Comparison of ENCODE assay signal across 10 cellular contexts in genomic region chr19:5950744-5951143, GRCh38. TPM values are rescaled to one million over a fixed set of nuclear protein-coding genes. Genes with fewer than 3 reads are reported as not detected.
DNase-seq lines count a peak whose midpoint lies in the region; ATAC-seq and TF ChIP-seq lines count a peak whose summit lies in the region.
"Had no signal": no experiment of that assay in that cellular context is flagged by ENCODE, and none has a peak within 500 bp of the region (broad histone marks: within the 10 kb centered on the region; RNA-seq: fewer than 3 reads in every experiment).

No MANE protein-coding gene starts in this region.

- peaks cover 53% of the 10 kb centered on the region for H3K4me1 ChIP-seq in cardiac muscle cell (ENCODE audit: low read depth)
- peaks cover 63% of the 10 kb centered on the region for H3K4me1 ChIP-seq in iPS-20b (ENCODE audit: insufficient read depth, low read length)
- peaks cover 96% of the 10 kb centered on the region for H3K4me1 ChIP-seq in stomach smooth muscle (ENCODE audit: control insufficient read depth, insufficient read depth, low read length)

- H3K27me3 ChIP-seq in cardiac muscle cell (no peaks in the 10 kb centered on the region), iPS-20b (ENCODE audit: insufficient read depth, low read length) (no peaks in the 10 kb centered on the region), stomach smooth muscle (ENCODE audit: control insufficient read depth in 1 of 2, insufficient read depth in 2 of 2, low read length in 2 of 2) (no peaks in the 10 kb centered on the region)

- H3K9me3 ChIP-seq in cardiac muscle cell (ENCODE audit: low read depth), result no peaks in the 10 kb centered on the region
- H3K9me3 ChIP-seq in iPS-20b (ENCODE audit: insufficient read depth, low read depth, low read length), result no peaks in the 10 kb centered on the region
- no peaks in the 10 kb centered on the region for H3K9me3 ChIP-seq in stomach smooth muscle (ENCODE audit: control insufficient read depth in 2 of 2, low read length in 2 of 2)

- H3K27ac ChIP-seq in cardiac muscle cell (peak overlapping the region; percentile 56), iPS-20b (ENCODE audit: low read length) (no peak overlapping the region), stomach smooth muscle (ENCODE audit: low read length) (peak overlapping the region; percentile 88)

- H3K36me3 ChIP-seq in cardiac muscle cell (no peaks in the 10 kb centered on the region), iPS-20b (ENCODE audit: insufficient read depth, low read depth, low read length) (0 out of 2 replicates have a peak, but pooled peaks cover 5% of the 10 kb centered on the region), stomach smooth muscle (ENCODE audit: control insufficient read depth in 2 of 2, insufficient read depth in 2 of 2, low read length in 2 of 2) (no peaks in the 10 kb centered on the region)

- H3K27me3 Mint-ChIP-seq in activated CD8-positive, alpha-beta T cell treated with anti-CD3 and anti-CD28 coated beads, Interleukin-2, amount 10 ng/mL, durations not matched to agents 7 days and 5 days (ENCODE audit: low read depth), result no peaks in the 10 kb centered on the region

- no peaks in the 10 kb centered on the region for H3K9me3 Mint-ChIP-seq in activated CD8-positive, alpha-beta T cell treated with anti-CD3 and anti-CD28 coated beads, Interleukin-2, amount 10 ng/mL, durations not matched to agents 7 days and 5 days (ENCODE audit: insufficient read depth)

- DNase-seq in cardiac muscle cell (ENCODE audit: low read depth in 1 of 2, low spot score in 1 of 2) (no peak), Right ventricle myocardium inferior (ENCODE audit: missing footprints) (no peak), NK-92 (lab: John Stamatoyannopoulos, UW; ENCODE audit: unreplicated experiment) (no peak), HuH-7 (ENCODE audit: low spot score) (no peak)
- DNase-seq in activated CD8-positive, alpha-beta T cell treated with anti-CD3 and anti-CD28 coated beads, Interleukin-2, amount 10 ng/mL, durations not matched to agents 7 days and 5 days, result no peak
- DNase-seq: NCI-H1930; stimulated activated CD4-positive, alpha-beta T cell treated with anti-CD3 and anti-CD28 coated beads, Interleukin-2, amount 100 ng/mL, for 24 hours had no signal

- no peak overlapping the region for H3K4me3 ChIP-seq in cardiac muscle cell
- H3K4me3 ChIP-seq in iPS-20b (ENCODE audit: low read length), result peak overlapping the region; percentile 8; the same call in 1 of the 2 replicates
- peak overlapping the region; percentile 14 to 49 for H3K4me3 ChIP-seq in stomach smooth muscle (ENCODE audit: low read length in 2 of 2)

- H3K4me1 Mint-ChIP-seq in activated CD8-positive, alpha-beta T cell treated with anti-CD3 and anti-CD28 coated beads, Interleukin-2, amount 10 ng/mL, durations not matched to agents 7 days and 5 days (ENCODE audit: low read depth), result peaks cover 91% of the 10 kb centered on the region

- POLR2A ChIA-PET in activated CD8-positive, alpha-beta T cell treated with anti-CD3 and anti-CD28 coated beads, Interleukin-2, amount 10 ng/mL, durations not matched to agents 7 days and 5 days (lab: Charles Lee), result interaction anchor here (0.9 to 1.6 kb wide), 3 partner anchors 11 to 122 kb away, joined by 3 to 4 read pairs (median 4); no protein-coding TSS in a partner anchor

- intact Hi-C loops in Right ventricle myocardium inferior (cut with DNase I), result loop anchor here (10.0 kb wide), 1 partner anchor 126 kb away; no protein-coding TSS in a partner anchor

- peak overlapping the region; percentile 97 for H3K27ac Mint-ChIP-seq in activated CD8-positive, alpha-beta T cell treated with anti-CD3 and anti-CD28 coated beads, Interleukin-2, amount 10 ng/mL, durations not matched to agents 7 days and 5 days

- H3K9ac ChIP-seq in iPS-20b (ENCODE audit: low read depth, low read length) (no peak overlapping the region), stomach smooth muscle (ENCODE audit: low read length in 2 of 2) (peak overlapping the region in 1 of 2 donors; percentile 22)

- no peak for TF ChIP-seq CTCF in cardiac muscle cell (IDR thresholded peaks at IDR 0.05; ENCODE audit: low read depth, low read length)

- peaks cover 56% of the 10 kb centered on the region for H3K36me3 Mint-ChIP-seq in activated CD8-positive, alpha-beta T cell treated with anti-CD3 and anti-CD28 coated beads, Interleukin-2, amount 10 ng/mL, durations not matched to agents 7 days and 5 days (ENCODE audit: low read depth)

- ATAC-seq in Right ventricle myocardium inferior (no peak), GM18498 (IDR thresholded peaks at IDR 0.05; ENCODE audit: unreplicated experiment) (no peak)
- ATAC-seq in activated CD8-positive, alpha-beta T cell treated with anti-CD3 and anti-CD28 coated beads, Interleukin-2, amount 10 ng/mL, durations not matched to agents 7 days and 5 days, result no peak

- peak overlapping the region; percentile 10 for H3K4me3 Mint-ChIP-seq in activated CD8-positive, alpha-beta T cell treated with anti-CD3 and anti-CD28 coated beads, Interleukin-2, amount 10 ng/mL, durations not matched to agents 7 days and 5 days

- CTCF ChIA-PET in activated CD8-positive, alpha-beta T cell treated with anti-CD3 and anti-CD28 coated beads, Interleukin-2, amount 10 ng/mL, durations not matched to agents 7 days and 5 days (lab: Charles Lee), result interaction anchor here (1.0 to 9.2 kb wide), 5 partner anchors 11 to 71 kb away, joined by 3 to 75 read pairs (median 8); no protein-coding TSS in a partner anchor

RNA-seq across cellular contexts. Expression of gene RANBP3, which starts 27.2 kb away (rescaled TPM):
- total RNA-seq in cardiac muscle cell (102 and 108 TPM in 2 replicates), Right ventricle myocardium inferior (65.6 TPM)
- polyA plus RNA-seq in cardiac muscle cell, result 17.7 and 18.3 TPM in 2 replicates
- 10 to 100 TPM; 82.2 to 93.6 TPM for total RNA-seq in activated CD8-positive, alpha-beta T cell treated with anti-CD3 and anti-CD28 coated beads, Interleukin-2, amount 10 ng/mL, durations not matched to agents 7 days and 5 days

RNA-seq across cellular contexts. Expression of gene CAPS, which starts 36.7 kb away (rescaled TPM):
- total RNA-seq in cardiac muscle cell, result 14.4 and 23.6 TPM in 2 replicates
- 14.1 and 17.7 TPM in 2 replicates for polyA plus RNA-seq in cardiac muscle cell
- total RNA-seq in Right ventricle myocardium inferior, result 3.8 TPM
- total RNA-seq in activated CD8-positive, alpha-beta T cell treated with anti-CD3 and anti-CD28 coated beads, Interleukin-2, amount 10 ng/mL, durations not matched to agents 7 days and 5 days, result 10 to 100 TPM; 11.4 to 12.0 TPM

RNA-seq across cellular contexts. Expression of gene VMAC, which starts 46.1 kb away (rescaled TPM):
- total RNA-seq in cardiac muscle cell (13.0 and 23.1 TPM in 2 replicates), Right ventricle myocardium inferior (1.6 TPM)
- polyA plus RNA-seq in cardiac muscle cell, result 3.9 and 6.2 TPM in 2 replicates
- total RNA-seq in activated CD8-positive, alpha-beta T cell treated with anti-CD3 and anti-CD28 coated beads, Interleukin-2, amount 10 ng/mL, durations not matched to agents 7 days and 5 days, result 1 to 10 TPM; 6.2 to 6.8 TPM

RNA-seq across cellular contexts. Expression of gene NDUFA11, which starts 47.2 kb away (rescaled TPM):
- total RNA-seq in cardiac muscle cell (295 and 485 TPM in 2 replicates), Right ventricle myocardium inferior (571 TPM)
- polyA plus RNA-seq in cardiac muscle cell, result 738 and 760 TPM in 2 replicates
- total RNA-seq in activated CD8-positive, alpha-beta T cell treated with anti-CD3 and anti-CD28 coated beads, Interleukin-2, amount 10 ng/mL, durations not matched to agents 7 days and 5 days, result 100 to 1,000 TPM; 225 to 228 TPM
